Comparison of ENCODE assay signal across 1 cellular context in the genomic region with DNA sequence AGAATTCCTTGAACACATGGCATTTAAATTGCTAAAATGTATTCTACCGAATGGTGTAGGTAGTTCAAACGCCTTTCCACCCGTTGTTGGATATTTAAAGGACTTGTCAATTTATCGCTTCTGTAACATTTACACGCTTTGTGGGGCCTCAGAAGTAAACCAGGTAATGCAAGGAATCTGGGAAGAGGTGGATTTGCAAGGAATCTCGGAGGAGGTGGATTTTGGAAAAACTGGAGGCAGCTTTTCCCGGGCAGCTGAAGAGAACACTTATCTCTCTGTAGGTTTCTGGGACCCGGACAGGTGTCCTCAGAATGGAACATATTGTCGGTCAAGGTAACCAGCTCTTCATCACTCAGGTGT.
TF ChIP-seq lines count a peak whose summit lies in the region.

No MANE protein-coding gene starts in this region.

TF ChIP-seq in HepG2, 621 proteins besides CTCF, POLR2A, EP300 and RAD21:
- TF ChIP-seq ZNF350 (CRISPR knock-in tag; IDR thresholded peaks at IDR 0.05; ENCODE audit: borderline replicate concordance, low read depth) (no peak), ZNF484 (CRISPR knock-in tag; IDR thresholded peaks at IDR 0.05; ENCODE audit: borderline replicate concordance, low read depth) (0 out of 2 replicates have a peak, but pooled peaks have one; percentile 34), ZNF816 (CRISPR knock-in tag; IDR thresholded peaks at IDR 0.05; ENCODE audit: borderline replicate concordance) (0 out of 2 replicates have a peak, but pooled peaks have one; percentile 12), SALL1 (CRISPR knock-in tag; IDR thresholded peaks at IDR 0.05) (no peak), ZNF451 (CRISPR knock-in tag; IDR thresholded peaks at IDR 0.05) (no peak), ESRRA (CRISPR knock-in tag; IDR thresholded peaks at IDR 0.05; ENCODE audit: low read depth) (no peak), ZNF670 (CRISPR knock-in tag; IDR thresholded peaks at IDR 0.05; ENCODE audit: borderline replicate concordance) (0 out of 2 replicates have a peak, but pooled peaks have one; percentile 17), NFRKB (IDR thresholded peaks at IDR 0.05) (no peak), NR2C2 (CRISPR knock-in tag; IDR thresholded peaks at IDR 0.05; ENCODE audit: borderline replicate concordance) (no peak), MED8 (CRISPR knock-in tag; IDR thresholded peaks at IDR 0.05; ENCODE audit: insufficient replicate concordance) (peak; percentile 36), ZNF180 (CRISPR knock-in tag; IDR thresholded peaks at IDR 0.05; ENCODE audit: borderline replicate concordance, low read depth) (no peak), ZNF552 (CRISPR knock-in tag; IDR thresholded peaks at IDR 0.05; ENCODE audit: borderline replicate concordance) (no peak), NONO (IDR thresholded peaks at IDR 0.05) (no peak), NONO (CRISPR knock-in tag; conservative IDR thresholded peaks at IDR 0.05) (0 out of 2 replicates have a peak, but pooled peaks have one; percentile 6), ZSCAN20 (CRISPR knock-in tag; IDR thresholded peaks at IDR 0.05; ENCODE audit: borderline replicate concordance) (0 out of 2 replicates have a peak, but pooled peaks have one; percentile 25), CCDC6 (CRISPR knock-in tag; IDR thresholded peaks at IDR 0.05) (no peak), NFYC (CRISPR knock-in tag; IDR thresholded peaks at IDR 0.05) (no peak)
- TF ChIP-seq, protein P1, sequence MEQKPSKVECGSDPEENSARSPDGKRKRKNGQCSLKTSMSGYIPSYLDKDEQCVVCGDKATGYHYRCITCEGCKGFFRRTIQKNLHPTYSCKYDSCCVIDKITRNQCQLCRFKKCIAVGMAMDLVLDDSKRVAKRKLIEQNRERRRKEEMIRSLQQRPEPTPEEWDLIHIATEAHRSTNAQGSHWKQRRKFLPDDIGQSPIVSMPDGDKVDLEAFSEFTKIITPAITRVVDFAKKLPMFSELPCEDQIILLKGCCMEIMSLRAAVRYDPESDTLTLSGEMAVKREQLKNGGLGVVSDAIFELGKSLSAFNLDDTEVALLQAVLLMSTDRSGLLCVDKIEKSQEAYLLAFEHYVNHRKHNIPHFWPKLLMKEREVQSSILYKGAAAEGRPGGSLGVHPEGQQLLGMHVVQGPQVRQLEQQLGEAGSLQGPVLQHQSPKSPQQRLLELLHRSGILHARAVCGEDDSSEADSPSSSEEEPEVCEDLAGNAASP (CRISPR knock-in tag; IDR thresholded peaks at IDR 0.05; ENCODE audit: borderline replicate concordance), result no peak
- TF ChIP-seq, protein P2, sequence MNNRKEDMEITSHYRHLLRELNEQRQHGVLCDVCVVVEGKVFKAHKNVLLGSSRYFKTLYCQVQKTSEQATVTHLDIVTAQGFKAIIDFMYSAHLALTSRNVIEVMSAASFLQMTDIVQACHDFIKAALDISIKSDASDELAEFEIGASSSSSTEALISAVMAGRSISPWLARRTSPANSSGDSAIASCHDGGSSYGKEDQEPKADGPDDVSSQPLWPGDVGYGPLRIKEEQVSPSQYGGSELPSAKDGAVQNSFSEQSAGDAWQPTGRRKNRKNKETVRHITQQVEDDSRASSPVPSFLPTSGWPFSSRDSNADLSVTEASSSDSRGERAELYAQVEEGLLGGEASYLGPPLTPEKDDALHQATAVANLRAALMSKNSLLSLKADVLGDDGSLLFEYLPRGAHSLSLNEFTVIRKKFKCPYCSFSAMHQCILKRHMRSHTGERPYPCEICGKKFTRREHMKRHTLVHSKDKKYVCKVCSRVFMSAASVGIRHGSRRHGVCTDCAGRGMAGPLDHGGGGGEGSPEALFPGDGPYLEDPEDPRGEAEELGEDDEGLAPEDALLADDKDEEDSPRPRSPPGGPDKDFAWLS (CRISPR knock-in tag; IDR thresholded peaks at IDR 0.05; ENCODE audit: borderline replicate concordance), result no peak
- TF ChIP-seq, protein P3, sequence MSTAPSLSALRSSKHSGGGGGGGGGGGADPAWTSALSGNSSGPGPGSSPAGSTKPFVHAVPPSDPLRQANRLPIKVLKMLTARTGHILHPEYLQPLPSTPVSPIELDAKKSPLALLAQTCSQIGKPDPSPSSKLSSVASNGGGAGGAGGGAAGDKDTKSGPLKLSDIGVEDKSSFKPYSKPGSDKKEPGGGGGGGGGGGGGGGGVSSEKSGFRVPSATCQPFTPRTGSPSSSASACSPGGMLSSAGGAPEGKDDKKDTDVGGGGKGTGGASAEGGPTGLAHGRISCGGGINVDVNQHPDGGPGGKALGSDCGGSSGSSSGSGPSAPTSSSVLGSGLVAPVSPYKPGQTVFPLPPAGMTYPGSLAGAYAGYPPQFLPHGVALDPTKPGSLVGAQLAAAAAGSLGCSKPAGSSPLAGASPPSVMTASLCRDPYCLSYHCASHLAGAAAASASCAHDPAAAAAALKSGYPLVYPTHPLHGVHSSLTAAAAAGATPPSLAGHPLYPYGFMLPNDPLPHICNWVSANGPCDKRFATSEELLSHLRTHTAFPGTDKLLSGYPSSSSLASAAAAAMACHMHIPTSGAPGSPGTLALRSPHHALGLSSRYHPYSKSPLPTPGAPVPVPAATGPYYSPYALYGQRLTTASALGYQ (CRISPR knock-in tag; IDR thresholded peaks at IDR 0.05), result peak; percentile 48; the same call in 1 of the 2 replicates
